Comparison of ENCODE assay signal across 20 cellular contexts in the genomic region with DNA sequence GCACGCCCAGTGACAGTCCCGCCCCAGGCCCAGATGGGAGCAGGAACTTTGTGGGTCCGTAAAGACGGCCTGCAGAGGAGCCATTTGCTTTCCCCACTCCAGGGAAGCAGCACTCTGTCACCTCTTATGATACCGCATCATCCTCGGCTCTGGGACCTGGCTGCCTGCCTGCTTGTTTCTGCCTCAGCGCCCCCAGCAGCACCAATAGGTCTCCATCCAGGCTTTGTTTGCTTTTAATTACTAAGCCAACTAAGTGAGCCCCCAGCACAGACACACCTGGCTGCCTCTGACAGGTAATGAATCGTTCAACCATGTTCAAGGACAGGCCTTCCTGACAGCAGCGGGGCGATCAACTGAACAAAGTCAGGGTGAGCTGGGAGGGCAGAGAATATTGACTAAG.
DNase-seq lines count a peak whose midpoint lies in the region; ATAC-seq and TF ChIP-seq lines count a peak whose summit lies in the region.
"Had no signal": no experiment of that assay in that cellular context is flagged by ENCODE, and none has a peak within 500 bp of the region (broad histone marks: within the 10 kb centered on the region; RNA-seq: fewer than 3 reads in every experiment).

No MANE protein-coding gene starts in this region.

- H3K79me2 ChIP-seq in GM23338 (replicated peaks; ENCODE audit: insufficient read depth) (no peaks in the 10 kb centered on the region), MM.1S (ENCODE audit: low read length) (no peaks in the 10 kb centered on the region)

- DNase-seq in GM23338 (ENCODE audit: low spot score): no peak
- DNase-seq in NCI-H2029 treated with DMSO at 0.1 percent for 48 hours (lab: John Stamatoyannopoulos, UW): peak; percentile 95
- peak; percentile 39 for DNase-seq in NCI-H748 treated with DMSO at 0.1 percent for 48 hours (lab: John Stamatoyannopoulos, UW)
- DNase-seq in retina: peak; percentile 63
- no peak for DNase-seq in MM.1S
- DNase-seq: activated CD4-positive, alpha-beta T cell treated with anti-CD3 and anti-CD28 coated beads for 1 hour; activated naive CD8-positive, alpha-beta T cell treated with anti-CD3 and anti-CD28 coated beads, Interleukin-2, amount 50 U/mL, for 24 hours; activated T-cell treated with anti-CD3 and anti-CD28 coated beads, Interleukin-2, amount 50 U/mL, for 1 hour; GF-D8; NCI-H226; stimulated activated CD4-positive, alpha-beta T cell treated with anti-CD3 and anti-CD28 coated beads, Interleukin-2, amount 100 ng/mL, for 24 hours; stimulated activated CD8-positive, alpha-beta memory T cell treated with anti-CD3 and anti-CD28 coated beads, Interleukin-4, amount 100 ng/mL, for 48 hours; T-helper 17 cell; trophoblast cell had no signal

- H3K36me3 ChIP-seq in GM23338 (ENCODE audit: insufficient read depth) (no peaks in the 10 kb centered on the region), MM.1S (replicated peaks; ENCODE audit: insufficient read depth, low read length) (no peaks in the 10 kb centered on the region)

- no peak overlapping the region for H3K9ac ChIP-seq in MM.1S (ENCODE audit: low read length)

- H3K4me1 Mint-ChIP-seq in GM23338: no peaks in the 10 kb centered on the region; the same call in 2 of the 3 replicates
- H3K4me1 Mint-ChIP-seq in stimulated activated memory B cell treated with anti-CD40 and anti-IgM and Interleukin-4, amounts not matched to agents 10 μg/mL and 1 μg/mL and 100 μg/mL, for 72 hours: peaks cover 71% of the 10 kb centered on the region
- H3K4me1 Mint-ChIP-seq: CD14-positive monocyte had no signal

- H2AFZ ChIP-seq in GM23338: no peak overlapping the region
- H2AFZ ChIP-seq in MM.1S (ENCODE audit: low read length): no peak overlapping the region

- H3K9me3 ChIP-seq in MM.1S (replicated peaks; ENCODE audit: insufficient read depth, low read length): no peaks in the 10 kb centered on the region

- no peaks in the 10 kb centered on the region for H3K9me3 Mint-ChIP-seq in GM23338
- H3K9me3 Mint-ChIP-seq in stimulated activated memory B cell treated with anti-CD40 and anti-IgM and Interleukin-4, amounts not matched to agents 10 μg/mL and 1 μg/mL and 100 μg/mL, for 72 hours: no peaks in the 10 kb centered on the region
- H3K9me3 Mint-ChIP-seq: activated naive CD8-positive, alpha-beta T cell treated with anti-CD3 and anti-CD28 coated beads, Interleukin-2, amount 50 U/mL, for 24 hours; central memory CD8-positive, alpha-beta T cell; IgD-negative memory B cell had no signal

- peak overlapping the region; percentile 12; the same call in 1 of the 2 replicates for H3K27ac Mint-ChIP-seq in GM23338
- H3K27ac Mint-ChIP-seq in stimulated activated memory B cell treated with anti-CD40 and anti-IgM and Interleukin-4, amounts not matched to agents 10 μg/mL and 1 μg/mL and 100 μg/mL, for 72 hours: no peak overlapping the region
- H3K27ac Mint-ChIP-seq: activated naive CD8-positive, alpha-beta T cell treated with anti-CD3 and anti-CD28 coated beads, Interleukin-2, amount 50 U/mL, for 24 hours; T-helper 17 cell had no signal

- H3K27ac ChIP-seq in GM23338 (ENCODE audit: low read depth): no peak overlapping the region
- H3K27ac ChIP-seq in MM.1S (ENCODE audit: low read length): no peak overlapping the region
- H3K27ac ChIP-seq: RWPE1 had no signal

- H3K9me2 ChIP-seq in GM23338 (ENCODE audit: insufficient read depth) (no peaks in the 10 kb centered on the region), MM.1S (replicated peaks; ENCODE audit: insufficient read depth, low read length) (no peaks in the 10 kb centered on the region)

- H3K4me1 ChIP-seq in GM23338 (ENCODE audit: insufficient read depth): no peaks in the 10 kb centered on the region
- H3K4me1 ChIP-seq in MM.1S (ENCODE audit: low read length): peaks cover 36% of the 10 kb centered on the region

- TF ChIP-seq CTCF in GM23338 (conservative IDR thresholded peaks at IDR 0.05; ENCODE audit: low read depth in 2 of 2) (no peak), MM.1S (IDR thresholded peaks at IDR 0.05; ENCODE audit: low read length) (no peak)

- H3K36me3 Mint-ChIP-seq in GM23338 (ENCODE audit: low read depth): no peaks in the 10 kb centered on the region
- no peaks in the 10 kb centered on the region for H3K36me3 Mint-ChIP-seq in stimulated activated memory B cell treated with anti-CD40 and anti-IgM and Interleukin-4, amounts not matched to agents 10 μg/mL and 1 μg/mL and 100 μg/mL, for 72 hours
- H3K36me3 Mint-ChIP-seq: CD14-positive monocyte had no signal

- no peak overlapping the region for H3K4me3 ChIP-seq in GM23338
- no peak overlapping the region for H3K4me3 ChIP-seq in MM.1S (ENCODE audit: low read length)

- H3K4me3 Mint-ChIP-seq in GM23338: no peak overlapping the region
- H3K4me3 Mint-ChIP-seq in stimulated activated memory B cell treated with anti-CD40 and anti-IgM and Interleukin-4, amounts not matched to agents 10 μg/mL and 1 μg/mL and 100 μg/mL, for 72 hours: no peak overlapping the region
- H3K4me3 Mint-ChIP-seq: activated naive CD8-positive, alpha-beta T cell treated with anti-CD3 and anti-CD28 coated beads, Interleukin-2, amount 50 U/mL, for 24 hours; CD14-positive monocyte; central memory CD8-positive, alpha-beta T cell; T-helper 17 cell had no signal

- no peaks in the 10 kb centered on the region for H4K20me1 ChIP-seq in GM23338 (replicated peaks; ENCODE audit: insufficient read depth)
- no peaks in the 10 kb centered on the region for H4K20me1 ChIP-seq in MM.1S (ENCODE audit: insufficient read depth, low read length)

- peaks cover 6% of the 10 kb centered on the region for H3K27me3 Mint-ChIP-seq in GM23338 (ENCODE audit: insufficient read depth, low read depth, poor library complexity)
- no peaks in the 10 kb centered on the region for H3K27me3 Mint-ChIP-seq in stimulated activated memory B cell treated with anti-CD40 and anti-IgM and Interleukin-4, amounts not matched to agents 10 μg/mL and 1 μg/mL and 100 μg/mL, for 72 hours
- H3K27me3 Mint-ChIP-seq: activated naive CD8-positive, alpha-beta T cell treated with anti-CD3 and anti-CD28 coated beads, Interleukin-2, amount 50 U/mL, for 24 hours had no signal

- no peak for ATAC-seq in GM23338
- ATAC-seq in HG03342 (IDR thresholded peaks at IDR 0.05; ENCODE audit: unreplicated experiment): no peak
- ATAC-seq in stimulated activated memory B cell treated with anti-CD40 and anti-IgM and Interleukin-4, amounts not matched to agents 10 μg/mL and 1 μg/mL and 100 μg/mL, for 72 hours: no peak
- ATAC-seq: activated naive CD8-positive, alpha-beta T cell treated with anti-CD3 and anti-CD28 coated beads, Interleukin-2, amount 50 U/mL, for 24 hours; T-helper 17 cell had no signal

- H3K27me3 ChIP-seq in GM23338 (ENCODE audit: insufficient read depth) (no peaks in the 10 kb centered on the region), MM.1S (replicated peaks; ENCODE audit: insufficient read depth, low read length) (no peaks in the 10 kb centered on the region)

- H3K4me2 ChIP-seq in GM23338 (no peak overlapping the region), MM.1S (ENCODE audit: low read depth, low read length) (no peak overlapping the region)

- H3F3A ChIP-seq in GM23338 (replicated peaks; ENCODE audit: low read depth) (no peaks in the 10 kb centered on the region), MM.1S (ENCODE audit: insufficient read depth, low read length) (no peaks in the 10 kb centered on the region)

Comparison
In these comparisons a context has a peak if more than half of its experiments do, and no peak if none do; other contexts are left out.
1. DNase-seq: peak in NCI-H2029 treated with DMSO at 0.1 percent for 48 hours (single experiment), NCI-H748 treated with DMSO at 0.1 percent for 48 hours (single experiment) and retina (single experiment); none in GM23338 (single experiment) and MM.1S (single experiment).